1 cellular context compared by ENCODE assay signal in the genomic region with DNA sequence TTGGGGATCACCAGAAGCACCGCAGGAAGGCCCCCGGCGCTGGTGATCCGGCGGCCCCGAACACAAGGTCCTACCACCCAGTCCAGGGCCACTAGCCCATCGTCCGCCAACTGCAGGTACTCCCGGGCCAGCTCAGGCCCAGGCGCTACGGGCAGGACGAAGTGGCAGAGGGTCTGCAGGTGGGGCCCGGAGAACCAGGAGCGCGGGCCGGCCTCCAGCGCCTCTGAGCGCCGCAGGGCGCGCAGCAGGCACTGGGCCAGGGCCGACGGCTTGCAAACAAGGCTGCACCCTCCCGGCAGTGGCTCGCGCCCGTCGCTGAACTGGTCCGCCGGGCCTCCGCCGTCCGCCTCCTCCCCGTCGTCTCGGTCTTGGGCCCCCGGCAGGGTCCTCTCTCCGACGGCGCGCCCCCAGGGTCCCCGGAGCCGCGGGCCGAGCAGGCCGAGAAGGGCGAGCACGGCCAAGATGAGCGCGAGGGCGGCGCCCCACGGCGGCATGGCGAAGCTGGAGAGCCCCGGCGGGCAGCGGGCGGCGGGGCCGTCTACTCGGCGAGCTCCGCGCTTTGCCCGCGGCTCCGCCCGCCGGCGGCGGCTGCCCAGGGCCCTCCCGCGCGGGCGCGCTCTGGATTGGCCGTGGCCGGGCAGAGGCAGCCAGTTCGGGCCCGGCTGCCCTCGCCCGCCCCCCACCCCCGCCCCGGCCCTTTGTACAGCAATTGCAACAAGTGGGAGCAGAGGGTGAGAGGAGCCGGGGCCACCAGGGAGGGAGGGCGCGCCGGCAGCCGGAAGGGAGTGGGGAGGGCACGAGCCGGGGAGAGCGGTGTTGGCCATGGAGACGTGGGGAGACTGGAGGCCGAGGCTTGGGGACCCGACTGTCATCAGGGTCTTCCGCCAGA.
TF ChIP-seq lines count a peak whose summit lies in the region.

Gene ABHD15, minus strand, starts transcription at position 565 of the 889 bp plus-strand sequence. Its CDS starts 71 bp downstream, at position 494.

TF ChIP-seq in K562, 482 proteins besides CTCF, POLR2A, EP300 and RAD21:
- TF ChIP-seq HES1 (IDR thresholded peaks at IDR 0.05; ENCODE audit: low read depth), result no peak
- TF ChIP-seq NBN (IDR thresholded peaks at IDR 0.05; ENCODE audit: low read depth), result no peak
- TF ChIP-seq, protein P1, sequence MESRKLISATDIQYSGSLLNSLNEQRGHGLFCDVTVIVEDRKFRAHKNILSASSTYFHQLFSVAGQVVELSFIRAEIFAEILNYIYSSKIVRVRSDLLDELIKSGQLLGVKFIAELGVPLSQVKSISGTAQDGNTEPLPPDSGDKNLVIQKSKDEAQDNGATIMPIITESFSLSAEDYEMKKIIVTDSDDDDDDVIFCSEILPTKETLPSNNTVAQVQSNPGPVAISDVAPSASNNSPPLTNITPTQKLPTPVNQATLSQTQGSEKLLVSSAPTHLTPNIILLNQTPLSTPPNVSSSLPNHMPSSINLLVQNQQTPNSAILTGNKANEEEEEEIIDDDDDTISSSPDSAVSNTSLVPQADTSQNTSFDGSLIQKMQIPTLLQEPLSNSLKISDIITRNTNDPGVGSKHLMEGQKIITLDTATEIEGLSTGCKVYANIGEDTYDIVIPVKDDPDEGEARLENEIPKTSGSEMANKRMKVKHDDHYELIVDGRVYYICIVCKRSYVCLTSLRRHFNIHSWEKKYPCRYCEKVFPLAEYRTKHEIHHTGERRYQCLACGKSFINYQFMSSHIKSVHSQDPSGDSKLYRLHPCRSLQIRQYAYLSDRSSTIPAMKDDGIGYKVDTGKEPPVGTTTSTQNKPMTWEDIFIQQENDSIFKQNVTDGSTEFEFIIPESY (CRISPR knock-in tag; IDR thresholded peaks at IDR 0.05), result 0 out of 2 replicates have a peak, but pooled peaks have one; percentile 58
- no peak for TF ChIP-seq ZNF778 (CRISPR knock-in tag; IDR thresholded peaks at IDR 0.05)
